Comparison of ENCODE assay signal across 8 cellular contexts in the genomic region with DNA sequence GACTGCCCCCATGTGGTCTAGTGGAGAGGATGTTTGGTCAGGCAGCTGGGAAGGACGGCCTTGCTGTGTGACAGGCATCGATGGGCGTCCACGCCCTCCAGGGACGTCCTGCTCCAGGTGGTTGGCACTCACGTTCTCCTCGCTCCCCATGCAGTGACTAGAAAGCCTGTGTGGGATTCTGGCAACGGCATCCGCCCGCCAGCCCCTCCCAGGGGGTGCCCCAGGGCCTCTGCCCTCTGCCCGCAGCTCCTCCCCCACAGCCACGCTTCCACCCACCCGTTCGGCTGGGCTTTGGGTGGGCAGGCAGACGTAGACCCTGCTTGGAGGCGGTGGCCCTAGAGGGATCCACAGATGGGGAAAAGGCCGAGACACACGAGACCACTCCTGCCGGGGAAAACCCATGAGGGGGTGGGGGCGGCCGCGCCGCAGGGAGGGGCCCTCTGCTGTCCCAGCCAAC. TPM values are rescaled to one million over a fixed set of nuclear protein-coding genes. Genes with fewer than 3 reads are reported as not detected.
DNase-seq lines count a peak whose midpoint lies in the region; ATAC-seq and TF ChIP-seq lines count a peak whose summit lies in the region.

No MANE protein-coding gene starts in this region.

- H3K4me3 ChIP-seq in heart left ventricle (peak overlapping the region in 10 of 12 donors; percentile 20 to 62 (median 50)), mesenchymal stem cell (ENCODE audit: insufficient read depth in 1 of 2, low read depth in 1 of 2, low read length in 2 of 2) (peak overlapping the region in 1 of 2 experiments; percentile 58)

- no peak overlapping the region for H2BK15ac ChIP-seq in mesenchymal stem cell (ENCODE audit: low read depth, poor library complexity, severe bottlenecking)

- H3K27me3 ChIP-seq in heart left ventricle (peaks cover 4 to 36% (median 10%) of the 10 kb centered on the region in 9 donors), mesenchymal stem cell (ENCODE audit: control insufficient read depth in 1 of 2, insufficient read depth in 1 of 2, low read length in 2 of 2) (peaks cover 6 to 31% of the 10 kb centered on the region in 2 experiments)

- 55 to 72% (median 60%) methylated on average over 16 to 23 of the region's 23 CpGs for WGBS in heart left ventricle, 4 donors
- 61% methylated on average over 23 of the region's 23 CpGs for WGBS in mesenchymal stem cell

- H3K4me1 Mint-ChIP-seq in central memory CD8-positive, alpha-beta T cell = peaks cover 31% of the 10 kb centered on the region
- peaks cover 5% of the 10 kb centered on the region for H3K4me1 Mint-ChIP-seq in type B pancreatic cell (ENCODE audit: unreplicated experiment)

- no peaks in the 10 kb centered on the region for H3K9me3 ChIP-seq in heart left ventricle
- H3K9me3 ChIP-seq in mesenchymal stem cell (ENCODE audit: control insufficient read depth, low read length) = no peaks in the 10 kb centered on the region

- H2AFZ ChIP-seq in mesenchymal stem cell (ENCODE audit: low read depth, low read length) = no peak overlapping the region

- H2BK12ac ChIP-seq in mesenchymal stem cell (ENCODE audit: low read length in 2 of 2) = no peak overlapping the region

- H3K27ac ChIP-seq in heart left ventricle (peak overlapping the region in 1 of 12 donors; percentile 83), mesenchymal stem cell (ENCODE audit: low read length, poor library complexity, severe bottlenecking) (no peak overlapping the region)

- DNase-seq in heart left ventricle (peak in 2 of 5 donors; percentile 40 to 68), Right ventricle myocardium inferior (ENCODE audit: missing footprints) (no peak), T-helper 1 cell (peak in 4 of 5 donors; percentile 20 to 55 (median 40)), mesenchymal stem cell (peak; percentile 57), type B pancreatic cell (ENCODE audit: extremely low spot score, unreplicated experiment) (no peak), GOT3 (lab: John Stamatoyannopoulos, UW) (no peak)
- DNase-seq in central memory CD8-positive, alpha-beta T cell (ENCODE audit: low spot score in 2 of 2) = peak; percentile 54 to 60

- H3K4me2 ChIP-seq in mesenchymal stem cell (ENCODE audit: low read length, poor library complexity, severe bottlenecking) = peak overlapping the region; percentile 96

- H3K27ac Mint-ChIP-seq in central memory CD8-positive, alpha-beta T cell (ENCODE audit: low read depth) = peak overlapping the region; percentile 74
- no peak overlapping the region for H3K27ac Mint-ChIP-seq in type B pancreatic cell

- intact Hi-C loops in heart left ventricle (cut with DNase I) = no loop called here
- intact Hi-C loops in Right ventricle myocardium inferior (cut with DNase I) = no loop called here

- H3K4me1 ChIP-seq in heart left ventricle (peaks cover 0 to 32% (median 16%) of the 10 kb centered on the region in 12 donors), mesenchymal stem cell (ENCODE audit: control insufficient read depth, insufficient read depth, low read depth, low read length) (peaks cover 26% of the 10 kb centered on the region)

- H3K36me3 ChIP-seq in heart left ventricle (peaks cover 0 to 42% (median 36%) of the 10 kb centered on the region in 9 donors), mesenchymal stem cell (ENCODE audit: control insufficient read depth in 1 of 2, insufficient read depth in 2 of 2, low read depth in 1 of 2, low read length in 2 of 2) (peaks cover 30 to 39% of the 10 kb centered on the region in 2 experiments)

- H3K9me3 Mint-ChIP-seq in central memory CD8-positive, alpha-beta T cell = no peaks in the 10 kb centered on the region
- H3K9me3 Mint-ChIP-seq in type B pancreatic cell = no peaks in the 10 kb centered on the region

- H3K27me3 Mint-ChIP-seq in central memory CD8-positive, alpha-beta T cell = no peaks in the 10 kb centered on the region
- H3K27me3 Mint-ChIP-seq in type B pancreatic cell = peaks cover 16% of the 10 kb centered on the region

- peak in 3 of 4 donors; percentile 6 to 25 (median 19) for ATAC-seq in heart left ventricle
- ATAC-seq in Right ventricle myocardium inferior = no peak
- peak; percentile 31 for ATAC-seq in HG02938 (IDR thresholded peaks at IDR 0.05; ENCODE audit: unreplicated experiment)
- peak; percentile 47 for ATAC-seq in central memory CD8-positive, alpha-beta T cell (replicated peaks; ENCODE audit: extremely low read depth, poor library complexity, severe bottlenecking)

- peak in 8 of 12 donors; percentile 9 to 39 (median 26) for TF ChIP-seq CTCF in heart left ventricle (IDR thresholded peaks at IDR 0.05)
- peak; percentile 3 for TF ChIP-seq CTCF in type B pancreatic cell (conservative IDR thresholded peaks at IDR 0.05)

- no peak overlapping the region for H2BK120ac ChIP-seq in mesenchymal stem cell (ENCODE audit: low read depth, low read length)

- H3K4ac ChIP-seq in mesenchymal stem cell (ENCODE audit: low read depth in 1 of 2, low read length in 2 of 2) = no peak overlapping the region

- TF ChIP-seq POLR2A in heart left ventricle (IDR thresholded peaks at IDR 0.05) = no peak

- no peak overlapping the region for H2BK5ac ChIP-seq in mesenchymal stem cell (ENCODE audit: low read depth, low read length, poor library complexity, severe bottlenecking)

- H4K91ac ChIP-seq in mesenchymal stem cell (ENCODE audit: low read length) = no peak overlapping the region

- H3K9ac ChIP-seq in mesenchymal stem cell (ENCODE audit: low read length) = no peak overlapping the region

- no peak overlapping the region for H4K8ac ChIP-seq in mesenchymal stem cell (ENCODE audit: low read length)

- H3K4me3 Mint-ChIP-seq in central memory CD8-positive, alpha-beta T cell = peak overlapping the region; percentile 87
- H3K4me3 Mint-ChIP-seq in type B pancreatic cell = no peak overlapping the region

- H3K18ac ChIP-seq in mesenchymal stem cell (ENCODE audit: low read depth in 1 of 2, low read length in 2 of 2) = peak overlapping the region in 1 of 2 experiments; percentile 86

- peaks cover 43% of the 10 kb centered on the region for H3K36me3 Mint-ChIP-seq in central memory CD8-positive, alpha-beta T cell (ENCODE audit: insufficient read depth)
- H3K36me3 Mint-ChIP-seq in type B pancreatic cell = no peaks in the 10 kb centered on the region

- no peak overlapping the region for H3K14ac ChIP-seq in mesenchymal stem cell (ENCODE audit: low read length in 2 of 2)

- H3K23ac ChIP-seq in mesenchymal stem cell (ENCODE audit: low read length in 2 of 2) = no peak overlapping the region

- H2AK5ac ChIP-seq in mesenchymal stem cell (ENCODE audit: low read length, severe bottlenecking) = no peak overlapping the region

- peaks cover 2% of the 10 kb centered on the region for H3K79me1 ChIP-seq in mesenchymal stem cell (replicated peaks; ENCODE audit: low read length, poor library complexity, severe bottlenecking)

RNA-seq across cellular contexts. Expression of gene IL17C, which starts 4.7 kb away (rescaled TPM):
- total RNA-seq in heart left ventricle (not detected), Right ventricle myocardium inferior (not detected), type B pancreatic cell (ENCODE audit: low replicate concordance) (0.39 TPM in 1 of 2 replicates, not detected in the other)
- not detected for polyA plus RNA-seq in heart left ventricle
- polyA plus RNA-seq in mesenchymal stem cell (2013, experiment 1 of 2) = 0.12 TPM
- polyA plus RNA-seq in mesenchymal stem cell (2013, experiment 2 of 2) = 0.11 TPM

RNA-seq across cellular contexts. Expression of gene CYBA, which starts 17.1 kb away (rescaled TPM):
- total RNA-seq in heart left ventricle (100 to 1,000 TPM in 1 of 9 donors, 10 to 100 TPM in 8; 22.6 to 227 (median 34.4) TPM), Right ventricle myocardium inferior (63.7 TPM), type B pancreatic cell (ENCODE audit: low replicate concordance) (120 and 144 TPM in 2 replicates)
- polyA plus RNA-seq in heart left ventricle = 10 to 100 TPM; 46.5 to 48.8 TPM
- 319 TPM for polyA plus RNA-seq in mesenchymal stem cell (2013, experiment 1 of 2)
- 325 TPM for polyA plus RNA-seq in mesenchymal stem cell (2013, experiment 2 of 2)

RNA-seq across cellular contexts. Expression of gene MVD, which starts 29.2 kb away (rescaled TPM):
- total RNA-seq in heart left ventricle (10 to 100 TPM; 17.5 to 26.8 (median 20.6) TPM), Right ventricle myocardium inferior (24.0 TPM), type B pancreatic cell (ENCODE audit: low replicate concordance) (59.0 and 60.6 TPM in 2 replicates)
- 10 to 100 TPM; 22.3 to 41.2 TPM for polyA plus RNA-seq in heart left ventricle
- 120 TPM for polyA plus RNA-seq in mesenchymal stem cell (2013, experiment 1 of 2)
- polyA plus RNA-seq in mesenchymal stem cell (2013, experiment 2 of 2) = 109 TPM

RNA-seq across cellular contexts. Expression of gene SNAI3, which starts 52.6 kb away (rescaled TPM):
- 1 to 10 TPM in 6 of 9 donors, under 1 TPM in 3; 0.76 to 9.5 (median 1.4) TPM for total RNA-seq in heart left ventricle
- polyA plus RNA-seq in heart left ventricle = 1 to 10 TPM; 1.7 to 4.4 TPM
- 2.9 TPM for total RNA-seq in Right ventricle myocardium inferior
- 0.06 TPM for polyA plus RNA-seq in mesenchymal stem cell (2013, experiment 1 of 2)
- polyA plus RNA-seq in mesenchymal stem cell (2013, experiment 2 of 2) = 0.10 TPM
- total RNA-seq in type B pancreatic cell (ENCODE audit: low replicate concordance) = 0.68 and 0.79 TPM in 2 replicates

Comparison
In these comparisons a context has a peak if more than half of its experiments do, and no peak if none do; other contexts are left out.
1. DNase-seq: peak in T-helper 1 cell (4 of 5), central memory CD8-positive, alpha-beta T cell (2 of 2) and mesenchymal stem cell (single experiment); none in Right ventricle myocardium inferior (single experiment), type B pancreatic cell (single experiment) and GOT3 (single experiment).